7 cellular contexts compared by ENCODE assay signal in the genomic region with DNA sequence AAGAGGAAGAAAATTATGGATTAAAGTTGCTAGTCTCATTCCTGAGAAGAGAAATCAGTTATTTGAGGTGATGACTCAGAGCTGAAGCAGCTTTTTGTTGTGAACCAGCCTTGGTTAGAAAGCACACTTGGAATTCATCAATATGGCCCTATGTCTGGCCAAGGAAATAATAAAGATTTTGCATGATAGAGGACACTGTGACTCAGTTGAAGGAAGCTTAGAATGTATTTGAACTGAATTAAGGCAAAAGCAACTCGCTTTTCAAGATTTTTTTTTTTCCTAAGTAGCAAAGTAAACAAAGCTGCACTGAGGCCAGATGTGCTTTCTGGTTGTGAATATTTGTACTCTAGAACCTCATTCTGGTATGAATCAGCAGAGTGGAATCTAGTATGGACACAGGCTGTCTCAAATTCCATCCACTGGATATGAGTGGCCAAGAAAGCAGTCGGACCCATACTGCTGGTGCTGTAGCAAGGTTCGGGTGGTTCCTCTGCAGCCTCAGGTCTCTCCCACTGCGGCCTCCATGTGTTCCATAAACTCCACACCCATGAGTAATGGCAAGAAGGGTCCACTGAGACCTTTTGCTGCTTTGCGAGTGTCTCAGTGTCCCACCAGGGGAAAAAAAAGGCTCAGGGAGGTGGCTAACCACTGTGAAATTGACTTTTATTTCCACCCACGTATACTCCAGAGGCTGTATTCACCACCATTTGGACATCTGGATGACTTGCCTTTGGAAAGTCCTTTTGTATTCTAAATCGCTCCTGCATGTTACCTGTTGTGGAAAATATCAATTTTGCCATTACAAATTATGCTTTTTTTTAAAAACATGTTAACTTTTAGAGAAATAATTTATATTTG. TPM values are rescaled to one million over a fixed set of nuclear protein-coding genes. Genes with fewer than 3 reads are reported as not detected.
A peak's percentile ranks its signal among the peaks of the same experiment; 100 is the strongest.
DNase-seq lines count a peak whose midpoint lies in the region; ATAC-seq and TF ChIP-seq lines count a peak whose summit lies in the region.

No MANE protein-coding gene starts in this region.

- CTCF ChIA-PET in activated CD4-positive, alpha-beta memory T cell treated with anti-CD3 and anti-CD28 coated beads for 36 hours (lab: Charles Lee): interaction anchor here (0.9 to 2.9 kb wide), 9 partner anchors 9 to 52 kb away, joined by 3 to 18 read pairs (median 7); a partner anchor contains a TSS

- H3K27ac Mint-ChIP-seq in activated CD4-positive, alpha-beta memory T cell treated with anti-CD3 and anti-CD28 coated beads for 36 hours: peak overlapping the region; percentile 85

- TF ChIP-seq POLR2A in heart left ventricle (IDR thresholded peaks at IDR 0.05) (no peak), spleen (IDR thresholded peaks at IDR 0.05) (no peak)

- no peak for TF ChIP-seq CTCF in heart left ventricle (IDR thresholded peaks at IDR 0.05)
- TF ChIP-seq CTCF in spleen (IDR thresholded peaks at IDR 0.05 in 8 of 11, conservative IDR thresholded peaks at IDR 0.05 in 3 of 11): no peak

- ATAC-seq in heart left ventricle: peak; percentile 33 to 75 (median 55)
- ATAC-seq in HG02970 (IDR thresholded peaks at IDR 0.05; ENCODE audit: low FRiP score, unreplicated experiment): no peak

- H3K4me3 Mint-ChIP-seq in activated CD4-positive, alpha-beta memory T cell treated with anti-CD3 and anti-CD28 coated beads for 36 hours: peak overlapping the region; percentile 68

- H3K4me3 ChIP-seq in heart left ventricle (no peak overlapping the region), spleen (peak overlapping the region in 1 of 8 donors; percentile 4)

- peaks cover 65% of the 10 kb centered on the region for H3K36me3 Mint-ChIP-seq in activated CD4-positive, alpha-beta memory T cell treated with anti-CD3 and anti-CD28 coated beads for 36 hours

- H3K27me3 Mint-ChIP-seq in activated CD4-positive, alpha-beta memory T cell treated with anti-CD3 and anti-CD28 coated beads for 36 hours: no peaks in the 10 kb centered on the region

- peaks cover 19 to 99% (median 85%) of the 10 kb centered on the region in 12 donors for H3K4me1 ChIP-seq in heart left ventricle
- peaks cover 79 to 100% (median 100%) of the 10 kb centered on the region in 6 donors for H3K4me1 ChIP-seq in spleen

- H3K27me3 ChIP-seq in heart left ventricle (no peaks in the 10 kb centered on the region), spleen (replicated peaks in 1 of 7) (no peaks in the 10 kb centered on the region)

- DNase-seq in HS-5 (ENCODE audit: low read depth) (peak; percentile 94), heart left ventricle (peak in 1 of 5 donors; percentile 45), spleen (no peak), ecto neural progenitor cell (ENCODE audit: low spot score) (no peak)
- no peak for DNase-seq in activated CD4-positive, alpha-beta memory T cell treated with anti-CD3 and anti-CD28 coated beads for 36 hours
- no peak for DNase-seq in stimulated activated CD4-positive, alpha-beta T cell treated with anti-CD3 and anti-CD28 coated beads, Interleukin-15, amount 100 ng/mL, for 24 hours

- H3K4me1 Mint-ChIP-seq in activated CD4-positive, alpha-beta memory T cell treated with anti-CD3 and anti-CD28 coated beads for 36 hours (ENCODE audit: low read depth): peaks cover 97% of the 10 kb centered on the region

- POLR2A ChIA-PET in activated CD4-positive, alpha-beta memory T cell treated with anti-CD3 and anti-CD28 coated beads for 36 hours (lab: Charles Lee): interaction anchor here (1.0 to 8.2 kb wide), 11 partner anchors 7 to 48 kb away, joined by 3 to 200 read pairs (median 9); a partner anchor contains a TSS

- peaks cover 0 to 77% (median 50%) of the 10 kb centered on the region in 9 donors for H3K36me3 ChIP-seq in heart left ventricle
- peaks cover 0 to 81% (median 35%) of the 10 kb centered on the region in 6 donors for H3K36me3 ChIP-seq in spleen

- H3K27ac ChIP-seq in heart left ventricle: peak overlapping the region; percentile 53 to 92 (median 64)
- peak overlapping the region; percentile 30 to 100 (median 90) for H3K27ac ChIP-seq in spleen

- WGBS in heart left ventricle, 4 donors: 65 to 78% (median 72%) methylated on average over 7 of the region's 7 CpGs
- WGBS in spleen, 5 donors: 75 to 86% (median 82%) methylated on average over 7 of the region's 7 CpGs

- H3K9me3 Mint-ChIP-seq in activated CD4-positive, alpha-beta memory T cell treated with anti-CD3 and anti-CD28 coated beads for 36 hours: no peaks in the 10 kb centered on the region

- intact Hi-C loops in activated CD4-positive, alpha-beta memory T cell treated with anti-CD3 and anti-CD28 coated beads for 36 hours (cut with micrococcal nuclease): loop anchor here (5.0 to 10.0 kb wide), 2 partner anchors 33 to 445 kb away; no protein-coding TSS in a partner anchor
- intact Hi-C loops in heart left ventricle (cut with DNase I) (loop anchor here in 1 of 10 donors (10.0 kb wide), 1 partner anchor 45 kb away; no protein-coding TSS in a partner anchor), spleen (cut with DNase I; ENCODE audit: low total_unique reads) (loop anchor here (10.0 kb wide), 1 partner anchor 45 kb away; no protein-coding TSS in a partner anchor)

- no peaks in the 10 kb centered on the region for H3K9me3 ChIP-seq in heart left ventricle
- no peaks in the 10 kb centered on the region for H3K9me3 ChIP-seq in spleen

RNA-seq across cellular contexts. Expression of a gene that starts 53.1 kb away (rescaled TPM):
- total RNA-seq in activated CD4-positive, alpha-beta memory T cell treated with anti-CD3 and anti-CD28 coated beads for 36 hours: 10 to 100 TPM; 36.8 to 37.0 TPM
- 100 to 1,000 TPM in 7 of 9 donors, 10 to 100 TPM in 2; 82.4 to 217 (median 143) TPM for total RNA-seq in heart left ventricle
- 100 to 1,000 TPM in 1 of 2 donors, 10 to 100 TPM in 1; 13.8 to 153 TPM for polyA plus RNA-seq in heart left ventricle
- 100 to 1,000 TPM; 163 to 322 (median 277) TPM for total RNA-seq in spleen
- 10 to 100 TPM; 18.2 to 45.6 (median 33.7) TPM for polyA plus RNA-seq in spleen
